In the genomic region with DNA sequence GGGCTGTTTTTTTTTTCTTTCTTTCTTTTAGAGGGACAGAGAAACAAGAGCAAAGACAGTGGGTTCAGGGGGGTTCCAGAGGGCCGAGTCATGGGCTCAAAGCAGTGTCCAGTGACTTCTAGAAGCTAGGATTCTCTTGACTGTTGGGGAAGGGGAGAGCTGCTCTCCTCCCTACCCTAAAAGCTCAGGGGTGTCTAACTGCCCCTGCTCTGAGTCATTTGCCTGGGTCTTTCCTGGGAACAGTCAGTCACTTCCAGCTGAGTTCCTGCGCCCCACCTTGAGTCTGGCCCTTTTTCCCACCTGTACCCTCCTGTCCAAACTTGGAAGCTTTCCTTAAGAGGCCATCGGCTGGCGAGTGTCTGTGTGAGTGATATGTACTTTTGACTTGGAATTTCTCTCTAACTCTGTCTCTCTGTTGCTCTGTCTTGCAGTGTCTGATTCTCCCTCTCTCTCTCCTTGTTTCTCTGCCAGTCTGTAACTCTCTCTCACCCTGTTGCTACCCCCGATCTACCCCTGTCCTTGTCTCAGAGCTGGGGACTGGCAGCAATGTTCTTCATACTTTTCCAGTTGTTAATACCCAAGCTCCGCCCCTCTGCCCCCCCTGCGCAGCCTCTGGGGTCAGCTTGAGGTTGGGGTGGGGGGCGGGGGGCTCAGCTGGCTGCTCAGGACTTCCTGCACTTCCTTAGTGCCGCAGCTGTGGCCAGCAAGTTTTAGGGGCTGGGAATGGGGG, we compare ENCODE assay signal across 9 cellular contexts. TPM values are rescaled to one million over a fixed set of nuclear protein-coding genes. Genes with fewer than 3 reads are reported as not detected.
A peak's percentile ranks its signal among the peaks of the same experiment; 100 is the strongest.
DNase-seq lines count a peak whose midpoint lies in the region; ATAC-seq, FAIRE-seq and TF ChIP-seq lines count a peak whose summit lies in the region.
"Had no signal": no experiment of that assay in that cellular context is flagged by ENCODE, and none has a peak within 500 bp of the region (broad histone marks: within the 10 kb centered on the region; RNA-seq: fewer than 3 reads in every experiment).

No MANE protein-coding gene starts in this region.

- peak in 1 of 2 experiments; percentile 2; a peak in 2 of 6 replicates for ATAC-seq in A549
- ATAC-seq in naive thymus-derived CD4-positive, alpha-beta T cell, result no peak
- ATAC-seq in HG03175 (IDR thresholded peaks at IDR 0.05; ENCODE audit: unreplicated experiment), result no peak
- no peak for ATAC-seq in GM19397 (IDR thresholded peaks at IDR 0.05; ENCODE audit: unreplicated experiment)

- no peak for FAIRE-seq in A549 (lab: Jason Lieb, UNC)
- FAIRE-seq in D721Med (lab: Jason Lieb, UNC), result no peak
- FAIRE-seq: bronchial epithelial cell had no signal

- peaks cover 0 to 39% (median 0%) of the 10 kb centered on the region in 5 donors for H3K27me3 Mint-ChIP-seq in naive thymus-derived CD4-positive, alpha-beta T cell

- H3K4me3 ChIP-seq in A549 (peak overlapping the region; percentile 98), HUES64 (ENCODE audit: low read length) (peak overlapping the region; percentile 24)
- H3K4me3 ChIP-seq in naive thymus-derived CD4-positive, alpha-beta T cell (ENCODE audit: low read length), result peak overlapping the region; percentile 81

- peak in 1 of 2 experiments; percentile 52 for DNase-seq in A549 (ENCODE audit: low read depth in 1 of 2, low spot score in 1 of 2)
- DNase-seq in dermis blood vessel endothelial cell, result peak; percentile 28
- DNase-seq in naive thymus-derived CD4-positive, alpha-beta T cell, result no peak
- no peak for DNase-seq in D721Med (ENCODE audit: insufficient read length, low spot score)
- DNase-seq in activated naive CD4-positive, alpha-beta T cell treated with anti-CD3 and anti-CD28 coated beads, Interleukin-2, amount 50 U/mL, for 16 hours, result no peak

- CTCF ChIA-PET in A549 (lab: Yijun Ruan, JAX), result interaction anchor here (0.7 to 34.4 kb wide), 13 partner anchors 11 to 280 kb away, joined by 3 to 919 read pairs (median 12); a partner anchor contains a TSS
- CTCF ChIA-PET in naive thymus-derived CD4-positive, alpha-beta T cell (lab: Charles Lee), result interaction anchor here (0.6 to 11.1 kb wide), 11 partner anchors 10 to 1745 kb away, joined by 3 to 127 read pairs (median 4); a partner anchor contains a TSS

- no peak for TF ChIP-seq POLR2A in A549 (IDR thresholded peaks at IDR 0.05; ENCODE audit: low read length)

- TF ChIP-seq CTCF in A549 (IDR thresholded peaks at IDR 0.05) (no peak), D721Med (IDR thresholded peaks at IDR 0.05; ENCODE audit: insufficient read depth, missing control alignments) (no peak)

- peak overlapping the region; percentile 97 for H3K4me2 ChIP-seq in A549

- no peak overlapping the region for H3K9ac ChIP-seq in HUES64 (ENCODE audit: low read depth, low read length)

- H3K27ac ChIP-seq in A549 (peak overlapping the region; percentile 69 to 92), HUES64 (ENCODE audit: low read depth, low read length) (no peak overlapping the region)
- peak overlapping the region; percentile 57 for H3K27ac ChIP-seq in naive thymus-derived CD4-positive, alpha-beta T cell (ENCODE audit: low read depth, low read length)

- no peaks in the 10 kb centered on the region for H3K9me3 Mint-ChIP-seq in naive thymus-derived CD4-positive, alpha-beta T cell

- peaks cover 0 to 5% (median 0%) of the 10 kb centered on the region in 5 donors for H3K36me3 Mint-ChIP-seq in naive thymus-derived CD4-positive, alpha-beta T cell

- peak overlapping the region in 8 of 9 donors; percentile 77 to 95 (median 89) for H3K27ac Mint-ChIP-seq in naive thymus-derived CD4-positive, alpha-beta T cell

- TF ChIP-seq EP300 in A549 (IDR thresholded peaks at IDR 0.05), result no peak

- POLR2A ChIA-PET in A549 (lab: Yijun Ruan, JAX), result interaction anchor here (1.1 to 2.3 kb wide), 6 partner anchors 11 to 85 kb away, joined by 5 to 16 read pairs (median 6); a partner anchor contains a TSS
- POLR2A ChIA-PET in naive thymus-derived CD4-positive, alpha-beta T cell (lab: Charles Lee), result interaction anchor here (0.6 to 7.2 kb wide), 10 partner anchors 11 to 487 kb away, joined by 3 to 62 read pairs (median 10); a partner anchor contains a TSS

- no peaks in the 10 kb centered on the region for H3K9me3 ChIP-seq in A549
- H3K9me3 ChIP-seq in HUES64 (ENCODE audit: insufficient read depth, low read depth, low read length), result no peaks in the 10 kb centered on the region
- no peaks in the 10 kb centered on the region for H3K9me3 ChIP-seq in naive thymus-derived CD4-positive, alpha-beta T cell (ENCODE audit: control insufficient read depth in 2 of 3, low read length in 3 of 3)

- no peak for TF ChIP-seq RAD21 in A549 (conservative IDR thresholded peaks at IDR 0.05 in 1 of 2, IDR thresholded peaks at IDR 0.05 in 1 of 2)

- 11% methylated on average over 8 of the region's 9 CpGs for WGBS in A549 (ENCODE audit: missing lambda C conversion rate)
- 31% methylated on average over 7 of the region's 9 CpGs for WGBS in HUES64

- H3K4me1 ChIP-seq in A549 (peaks cover 60% of the 10 kb centered on the region), HUES64 (ENCODE audit: insufficient read depth, low read length) (peaks cover 52% of the 10 kb centered on the region)
- H3K4me1 ChIP-seq in naive thymus-derived CD4-positive, alpha-beta T cell (ENCODE audit: control insufficient read depth in 2 of 2, insufficient read depth in 2 of 2, low read length in 2 of 2), result peaks cover 43 to 56% of the 10 kb centered on the region in 2 donors

- H3K4me1 Mint-ChIP-seq in naive thymus-derived CD4-positive, alpha-beta T cell, result peaks cover 52 to 76% (median 68%) of the 10 kb centered on the region in 7 donors

- intact Hi-C loops in naive thymus-derived CD4-positive, alpha-beta T cell (cut with micrococcal nuclease), result no loop called here

- peak overlapping the region in 9 of 10 donors; percentile 89 to 97 (median 94) for H3K4me3 Mint-ChIP-seq in naive thymus-derived CD4-positive, alpha-beta T cell

- H3K27me3 ChIP-seq in HUES64 (ENCODE audit: insufficient read depth, low read length), result peaks cover 20% of the 10 kb centered on the region
- no peaks in the 10 kb centered on the region for H3K27me3 ChIP-seq in naive thymus-derived CD4-positive, alpha-beta T cell (ENCODE audit: control insufficient read depth in 2 of 2, insufficient read depth in 2 of 2, low read length in 2 of 2)

- no peaks in the 10 kb centered on the region for H3K36me3 ChIP-seq in HUES64 (ENCODE audit: insufficient read depth, low read length)
- H3K36me3 ChIP-seq in naive thymus-derived CD4-positive, alpha-beta T cell (ENCODE audit: control insufficient read depth in 2 of 3, insufficient read depth in 3 of 3, low read length in 3 of 3), result peaks cover 0 to 3% (median 0%) of the 10 kb centered on the region in 3 experiments

RNA-seq across cellular contexts. Expression of a gene that starts 2.4 kb away (rescaled TPM):
- polyA plus RNA-seq in A549 (2011; rRNA removed), result 20.1 and 27.4 TPM in 2 replicates
- polyA plus RNA-seq in A549 (2012; cell fraction: cytosol; rRNA removed), result 12.5 and 15.3 TPM in 2 replicates
- 10.5 and 13.1 TPM in 2 replicates for polyA plus RNA-seq in A549 (2012; cell fraction: nucleus; rRNA removed)
- polyA plus RNA-seq in A549 (2017; fragmentation: RNase III; extraction: RNeasy Plus Mini Kit Qiagen cat#74134 plus additional on column Dnase treatment), result 16.1 to 23.7 TPM (median 22.5 TPM) in 3 replicates
- polyA minus RNA-seq in A549 (2011; rRNA and poly(A)+ RNA removed), result 25.5 and 26.9 TPM in 2 replicates
- polyA plus RNA-seq in HUES64 (2013, experiment 1 of 2), result 7.7 TPM
- 8.2 TPM for polyA plus RNA-seq in HUES64 (2013, experiment 2 of 2)
- 32.5 and 58.2 TPM in 2 replicates for total RNA-seq in dermis blood vessel endothelial cell
- total RNA-seq in naive thymus-derived CD4-positive, alpha-beta T cell, result 10 to 100 TPM in 4 of 5 experiments, 1 to 10 TPM in 1; 3.2 to 55.9 (median 48.4) TPM
- polyA plus RNA-seq in naive thymus-derived CD4-positive, alpha-beta T cell, result 10 to 100 TPM; 17.7 to 26.2 TPM

RNA-seq across cellular contexts. Expression of a gene that starts 11.0 kb away (rescaled TPM):
- polyA plus RNA-seq in A549 (2011; rRNA removed), result 63.6 and 89.5 TPM in 2 replicates
- polyA plus RNA-seq in A549 (2012; cell fraction: cytosol; rRNA removed), result 85.2 and 102 TPM in 2 replicates
- 320 and 427 TPM in 2 replicates for polyA plus RNA-seq in A549 (2012; cell fraction: nucleus; rRNA removed)
- polyA plus RNA-seq in A549 (2017; fragmentation: RNase III; extraction: RNeasy Plus Mini Kit Qiagen cat#74134 plus additional on column Dnase treatment), result 60.7 to 64.5 TPM (median 60.8 TPM) in 3 replicates
- polyA minus RNA-seq in A549 (2011; rRNA and poly(A)+ RNA removed), result 129 and 130 TPM in 2 replicates
- polyA plus RNA-seq in HUES64 (2013, experiment 1 of 2), result 55.1 TPM
- polyA plus RNA-seq in HUES64 (2013, experiment 2 of 2), result 61.0 TPM
- total RNA-seq in dermis blood vessel endothelial cell, result 52.2 and 77.4 TPM in 2 replicates
- 100 to 1,000 TPM in 1 of 5 experiments, 10 to 100 TPM in 4; 82.9 to 103 (median 91.4) TPM for total RNA-seq in naive thymus-derived CD4-positive, alpha-beta T cell
- polyA plus RNA-seq in naive thymus-derived CD4-positive, alpha-beta T cell, result 10 to 100 TPM; 46.7 to 62.7 TPM

RNA-seq across cellular contexts. Expression of a gene that starts 35.2 kb away (rescaled TPM):
- polyA plus RNA-seq in A549 (2011; rRNA removed), result 1.2 and 2.4 TPM in 2 replicates
- 5.7 and 6.5 TPM in 2 replicates for polyA plus RNA-seq in A549 (2012; cell fraction: cytosol; rRNA removed)
- 12.1 and 15.2 TPM in 2 replicates for polyA plus RNA-seq in A549 (2012; cell fraction: nucleus; rRNA removed)
- polyA plus RNA-seq in A549 (2017; fragmentation: RNase III; extraction: RNeasy Plus Mini Kit Qiagen cat#74134 plus additional on column Dnase treatment), result 3.0 to 4.6 TPM (median 4.4 TPM) in 3 replicates
- 4.0 and 6.0 TPM in 2 replicates for polyA minus RNA-seq in A549 (2011; rRNA and poly(A)+ RNA removed)
- polyA plus RNA-seq in HUES64 (2013, experiment 1 of 2), result 2.8 TPM
- 3.4 TPM for polyA plus RNA-seq in HUES64 (2013, experiment 2 of 2)
- total RNA-seq in dermis blood vessel endothelial cell, result 1.7 and 2.3 TPM in 2 replicates
- 10 to 100 TPM in 4 of 5 experiments, 1 to 10 TPM in 1; 3.6 to 34.2 (median 17.3) TPM for total RNA-seq in naive thymus-derived CD4-positive, alpha-beta T cell
- polyA plus RNA-seq in naive thymus-derived CD4-positive, alpha-beta T cell, result 10 to 100 TPM in 1 of 2 donors, 1 to 10 TPM in 1; 4.7 to 11.2 TPM

RNA-seq across cellular contexts. Expression of a gene that starts 50.0 kb away (rescaled TPM):
- polyA plus RNA-seq in A549 (2011; rRNA removed) (0.41 TPM in 1 of 2 replicates, not detected in the other), A549 (2017; fragmentation: RNase III; extraction: RNeasy Plus Mini Kit Qiagen cat#74134 plus additional on column Dnase treatment) (not detected in 3 replicates)
- polyA plus RNA-seq in A549 (2012; cell fraction: cytosol; rRNA removed), result 0.03 TPM in 1 of 2 replicates, not detected in the other
- polyA plus RNA-seq in A549 (2012; cell fraction: nucleus; rRNA removed), result 0.04 TPM in 1 of 2 replicates, not detected in the other
- not detected in 2 replicates for polyA minus RNA-seq in A549 (2011; rRNA and poly(A)+ RNA removed)
- not detected for polyA plus RNA-seq in HUES64 (2013, experiment 1 of 2)
- polyA plus RNA-seq in HUES64 (2013, experiment 2 of 2), result not detected
- 0.17 and 2.4 TPM in 2 replicates for total RNA-seq in dermis blood vessel endothelial cell
- not detected for total RNA-seq in naive thymus-derived CD4-positive, alpha-beta T cell
- polyA plus RNA-seq in naive thymus-derived CD4-positive, alpha-beta T cell, result not detected

RNA-seq across cellular contexts. Expression of a gene that starts 56.6 kb away (rescaled TPM):
- polyA plus RNA-seq in A549 (2011; rRNA removed) (87.8 and 95.1 TPM in 2 replicates), A549 (2017; fragmentation: RNase III; extraction: RNeasy Plus Mini Kit Qiagen cat#74134 plus additional on column Dnase treatment) (60.4 to 70.1 TPM (median 64.8 TPM) in 3 replicates)
- polyA plus RNA-seq in A549 (2012; cell fraction: cytosol; rRNA removed), result 24.3 and 30.5 TPM in 2 replicates
- 28.3 and 28.4 TPM in 2 replicates for polyA plus RNA-seq in A549 (2012; cell fraction: nucleus; rRNA removed)
- polyA minus RNA-seq in A549 (2011; rRNA and poly(A)+ RNA removed), result 32.5 and 33.0 TPM in 2 replicates
- 59.7 TPM for polyA plus RNA-seq in HUES64 (2013, experiment 1 of 2)
- 65.8 TPM for polyA plus RNA-seq in HUES64 (2013, experiment 2 of 2)
- total RNA-seq in dermis blood vessel endothelial cell, result 50.2 and 54.1 TPM in 2 replicates
- total RNA-seq in naive thymus-derived CD4-positive, alpha-beta T cell, result 100 to 1,000 TPM in 4 of 5 experiments, 10 to 100 TPM in 1; 97.0 to 145 (median 113) TPM
- polyA plus RNA-seq in naive thymus-derived CD4-positive, alpha-beta T cell, result 10 to 100 TPM in 1 of 2 donors, 1 to 10 TPM in 1; 8.0 to 11.3 TPM

Comparison
In these comparisons a context has a peak if more than half of its experiments do, and no peak if none do; other contexts are left out.
1. H3K4me3 ChIP-seq: peak in every context shown above with its lines; median percentile 98 in A549; 81 in naive thymus-derived CD4-positive, alpha-beta T cell; 24 in HUES64.